32 cellular contexts compared by ENCODE assay signal in genomic region chr1:5386371-5386770, GRCh38.
"Had no signal": no experiment of that assay in that cellular context is flagged by ENCODE, and none has a peak within 500 bp of the region (broad histone marks: within the 10 kb centered on the region; RNA-seq: fewer than 3 reads in every experiment).

No MANE protein-coding gene starts in this region.

- H3K9me3 ChIP-seq: adrenal gland, body of pancreas, breast epithelium had no signal

- H3K4me3 ChIP-seq: adrenal gland, body of pancreas, breast epithelium had no signal

- DNase-seq: activated B cell treated with CpG ODN at 0.5 μM for 24 hours; activated CD4-positive, alpha-beta memory T cell treated with anti-CD3 and anti-CD28 coated beads for 36 hours; activated CD4-positive, alpha-beta T cell treated with anti-CD3 and anti-CD28 coated beads for 4 hours; activated CD4-positive, alpha-beta T cell treated with anti-CD3 and anti-CD28 coated beads, Interleukin-2, amount 10 ng/mL, durations not matched to agents 24 days and 14 days; activated CD4-positive, alpha-beta T cell treated with anti-CD3 and anti-CD28 coated beads, Interleukin-2, amount 50 U/mL, for 1 hour; activated CD4-positive, alpha-beta T cell treated with anti-CD3 and anti-CD28 coated beads, Interleukin-2, amount 50 U/mL, for 4 hours; activated CD4-positive, CD25-positive, alpha-beta regulatory T cell treated with anti-CD3 and anti-CD28 coated beads, Interleukin-2, amount 50 U/mL, for 72 hours; activated CD8-positive, alpha-beta memory T cell treated with anti-CD3 and anti-CD28 coated beads, Interleukin-2, amount 50 U/mL, for 4 hours; activated CD8-positive, alpha-beta T cell treated with anti-CD3 and anti-CD28 coated beads for 36 hours; activated gamma-delta T cell treated with Interleukin-2 at 50 U/mL for 16 hours; activated naive CD4-positive, alpha-beta T cell; activated naive CD4-positive, alpha-beta T cell treated with anti-CD3 and anti-CD28 coated beads for 36 hours; activated naive CD4-positive, alpha-beta T cell treated with anti-CD3 and anti-CD28 coated beads, Interleukin-2, amount 50 U/mL, for 16 hours; activated naive CD8-positive, alpha-beta T cell treated with anti-CD3 and anti-CD28 coated beads for 36 hours; activated T-cell treated with anti-CD3 and anti-CD28 coated beads for 4 hours; activated T-cell treated with anti-CD3 and anti-CD28 coated beads, Interleukin-2, amount 50 U/mL, for 1 hour; activated T-cell treated with anti-CD3 and anti-CD28 coated beads, Interleukin-2, amount 50 U/mL, for 4 hours; activated T-cell treated with anti-CD3 and anti-CD28 coated beads, Interleukin-2, amount 50 U/mL, for 72 hours; adrenal gland; amniotic stem cell; aorta; body of pancreas; brain microvascular endothelial cell; caudate nucleus; cerebellar nuclear complex; T-helper 1 cell; T-helper 2 cell; T-helper 9 cell had no signal

- H3K36me3 ChIP-seq: adrenal gland, brain microvascular endothelial cell, breast epithelium had no signal

- H3K27me3 ChIP-seq: body of pancreas, brain microvascular endothelial cell had no signal

- H3K27ac ChIP-seq: adrenal gland, body of pancreas, brain microvascular endothelial cell, breast epithelium, VCaP had no signal

- H3K4me1 ChIP-seq: adrenal gland, body of pancreas, breast epithelium had no signal

- ATAC-seq: activated CD8-positive, alpha-beta T cell treated with anti-CD3 and anti-CD28 coated beads for 36 hours; activated naive CD4-positive, alpha-beta T cell treated with anti-CD3 and anti-CD28 coated beads, Interleukin-2, amount 50 U/mL, for 72 hours; activated T-cell treated with anti-CD3 and anti-CD28 coated beads, Interleukin-2, amount 50 U/mL, for 4 hours; activated T-cell treated with anti-CD3 and anti-CD28 coated beads, Interleukin-2, amount 50 U/mL, for 72 hours; activated T-helper 17 cell treated with anti-CD3 and anti-CD28 coated beads, Interleukin-2, amount 50 U/mL, for 72 hours; body of pancreas had no signal
